In the genomic region with DNA sequence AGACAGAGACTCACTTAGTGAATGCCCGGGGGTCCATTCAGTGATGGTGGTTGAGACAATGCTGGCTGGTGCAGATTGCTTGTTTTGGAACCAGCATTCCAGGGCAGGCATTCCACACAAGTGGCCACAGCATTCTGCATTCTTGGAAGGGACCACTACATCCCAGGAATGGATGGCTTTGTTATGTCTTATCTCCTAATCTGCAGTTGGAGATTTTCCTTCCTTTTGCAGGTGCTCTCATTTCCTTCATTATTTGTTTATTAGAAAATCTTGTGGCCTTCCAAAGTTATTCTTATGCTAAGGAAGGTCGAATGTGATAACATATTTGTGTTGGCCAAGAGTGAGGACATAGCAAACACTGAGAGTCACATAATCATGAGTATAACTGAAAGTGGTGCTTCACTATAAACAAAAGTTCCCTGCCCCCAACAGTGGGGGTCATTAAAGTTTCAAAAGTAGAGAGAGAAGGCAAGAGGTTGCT, we compare ENCODE assay signal across 1 cellular context.
TF ChIP-seq lines count a peak whose summit lies in the region.

No MANE protein-coding gene starts in this region.

TF ChIP-seq in H1, 55 proteins besides CTCF, POLR2A, EP300 and RAD21:
- TF ChIP-seq EGR1 (IDR thresholded peaks at IDR 0.05; ENCODE audit: borderline replicate concordance, low read depth, low read length) (no peak), TEAD4 (IDR thresholded peaks at IDR 0.05; ENCODE audit: low read depth, low read length) (peak; percentile 96)
